In genomic region chr17:17765921-17766320, GRCh38 we compare ENCODE assay signal across 17 cellular contexts.
DNase-seq lines count a peak whose midpoint lies in the region; ATAC-seq and TF ChIP-seq lines count a peak whose summit lies in the region.
"Had no signal": no experiment of that assay in that cellular context is flagged by ENCODE, and none has a peak within 500 bp of the region (broad histone marks: within the 10 kb centered on the region; RNA-seq: fewer than 3 reads in every experiment).

No MANE protein-coding gene starts in this region.

- TF ChIP-seq CTCF in activated B cell treated with CpG ODN at 0.5 μM for 24 hours (IDR thresholded peaks at IDR 0.05) (no peak), GM10266 (IDR thresholded peaks at IDR 0.05; ENCODE audit: control insufficient read depth, insufficient read depth, low read depth, missing control alignments) (no peak)

- ATAC-seq in activated B cell treated with CpG ODN at 0.5 μM for 24 hours (ENCODE audit: low read depth), result no peak
- ATAC-seq: Panc1 had no signal

- H3K9me3 Mint-ChIP-seq in activated B cell treated with CpG ODN at 0.5 μM for 24 hours, result no peaks in the 10 kb centered on the region
- H3K9me3 Mint-ChIP-seq: activated CD4-positive, alpha-beta memory T cell treated with anti-CD3 and anti-CD28 coated beads for 36 hours; activated naive CD4-positive, alpha-beta T cell treated with anti-CD3 and anti-CD28 coated beads for 36 hours had no signal

- peak overlapping the region; percentile 48 for H3K4me3 Mint-ChIP-seq in activated B cell treated with CpG ODN at 0.5 μM for 24 hours
- H3K4me3 Mint-ChIP-seq: activated CD4-positive, alpha-beta memory T cell treated with anti-CD3 and anti-CD28 coated beads for 36 hours; activated naive CD4-positive, alpha-beta T cell treated with anti-CD3 and anti-CD28 coated beads for 36 hours had no signal

- CTCF ChIA-PET in activated B cell treated with CpG ODN at 0.5 μM for 24 hours (lab: Charles Lee), result no interaction called here

- peaks cover 47% of the 10 kb centered on the region for H3K4me1 Mint-ChIP-seq in activated B cell treated with CpG ODN at 0.5 μM for 24 hours

- no peaks in the 10 kb centered on the region for H3K27me3 ChIP-seq in layer of hippocampus (ENCODE audit: control insufficient read depth, insufficient read depth, low read length)
- H3K27me3 ChIP-seq: colonic mucosa, upper lobe of left lung had no signal

- POLR2A ChIA-PET in activated B cell treated with CpG ODN at 0.5 μM for 24 hours (lab: Charles Lee), result interaction anchor here (1.0 to 2.0 kb wide), 3 partner anchors 8 to 84 kb away, joined by 5 to 15 read pairs (median 7); no protein-coding TSS in a partner anchor

- peak overlapping the region; percentile 89 for H3K27ac Mint-ChIP-seq in activated B cell treated with CpG ODN at 0.5 μM for 24 hours
- H3K27ac Mint-ChIP-seq: activated CD4-positive, alpha-beta memory T cell treated with anti-CD3 and anti-CD28 coated beads for 36 hours; activated naive CD4-positive, alpha-beta T cell treated with anti-CD3 and anti-CD28 coated beads for 36 hours had no signal

- intact Hi-C loops in activated B cell treated with CpG ODN at 0.5 μM for 24 hours (cut with micrococcal nuclease), result loop anchor here (2.0 kb wide), 1 partner anchor 17 kb away; no protein-coding TSS in a partner anchor

- H3K36me3 Mint-ChIP-seq in activated B cell treated with CpG ODN at 0.5 μM for 24 hours (ENCODE audit: low read depth), result no peaks in the 10 kb centered on the region
- H3K36me3 Mint-ChIP-seq: activated CD4-positive, alpha-beta memory T cell treated with anti-CD3 and anti-CD28 coated beads for 36 hours had no signal

- DNase-seq in NCI-H524 (lab: John Stamatoyannopoulos, UW) (peak; percentile 79 to 84), NCI-H524 treated with DMSO at 0.1 percent for 48 hours (lab: John Stamatoyannopoulos, UW) (no peak), activated B cell treated with CpG ODN at 0.5 μM for 24 hours (no peak), substantia nigra (lab: John Stamatoyannopoulos, UW) (no peak), GM10266 (ENCODE audit: extremely low spot score) (no peak), NCI-H345 (lab: John Stamatoyannopoulos, UW) (no peak)
- no peak for DNase-seq in central memory CD4-positive, alpha-beta T cell
- DNase-seq: 8988T; activated CD4-positive, alpha-beta memory T cell treated with anti-CD3 and anti-CD28 coated beads for 36 hours; activated naive CD4-positive, alpha-beta T cell treated with anti-CD3 and anti-CD28 coated beads for 36 hours; colonic mucosa; MM.1S; T-helper 9 cell had no signal

- H3K27me3 Mint-ChIP-seq in activated B cell treated with CpG ODN at 0.5 μM for 24 hours, result no peaks in the 10 kb centered on the region
- H3K27me3 Mint-ChIP-seq: activated CD4-positive, alpha-beta memory T cell treated with anti-CD3 and anti-CD28 coated beads for 36 hours had no signal

- H3K27ac ChIP-seq in layer of hippocampus (ENCODE audit: low read depth, low read length), result peak overlapping the region; percentile 90
- H3K27ac ChIP-seq in substantia nigra (ENCODE audit: low read depth, low read length, poor library complexity, severe bottlenecking), result peak overlapping the region; percentile 86
- H3K27ac ChIP-seq: colonic mucosa, HL-60, upper lobe of left lung had no signal

Comparison
In these comparisons a context has a peak if more than half of its experiments do, and no peak if none do; other contexts are left out.
1. DNase-seq: peak in NCI-H524 (2 of 2); none in NCI-H524 treated with DMSO at 0.1 percent for 48 hours (single experiment), activated B cell treated with CpG ODN at 0.5 μM for 24 hours (single experiment), substantia nigra (0 of 49), central memory CD4-positive, alpha-beta T cell (single experiment), GM10266 (single experiment) and NCI-H345 (single experiment).